8 cellular contexts compared by ENCODE assay signal in the genomic region with DNA sequence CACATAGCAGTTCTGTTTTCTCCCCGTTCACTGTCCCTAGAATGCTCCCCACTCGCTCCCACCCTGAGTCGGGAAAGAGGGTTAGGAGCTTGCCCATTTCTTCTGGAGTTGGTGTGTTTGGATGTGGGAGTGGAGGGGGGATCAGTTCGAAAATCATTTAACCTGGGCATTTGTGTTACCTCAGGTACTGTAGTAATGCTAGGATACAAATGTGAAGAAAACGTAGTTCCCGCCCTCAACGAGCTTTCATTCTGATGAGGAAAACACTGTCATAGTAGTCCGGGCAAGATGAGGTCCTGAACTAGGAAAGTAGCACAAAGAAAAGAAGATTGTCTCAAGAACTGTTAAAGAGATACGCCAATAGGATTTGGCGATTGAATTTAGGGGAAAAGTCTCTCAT. TPM values are rescaled to one million over a fixed set of nuclear protein-coding genes. Genes with fewer than 3 reads are reported as not detected.
DNase-seq lines count a peak whose midpoint lies in the region; ATAC-seq, FAIRE-seq and TF ChIP-seq lines count a peak whose summit lies in the region.

No MANE protein-coding gene starts in this region.

- peak overlapping the region; percentile 95 for H3K9ac ChIP-seq in astrocyte (ENCODE audit: low read length)

- H3K9me3 Mint-ChIP-seq in activated naive CD4-positive, alpha-beta T cell treated with anti-CD3 and anti-CD28 coated beads, Interleukin-2, amount 50 U/mL, for 24 hours: no peaks in the 10 kb centered on the region
- H3K9me3 Mint-ChIP-seq in astrocyte (ENCODE audit: unreplicated experiment) (no peaks in the 10 kb centered on the region), type B pancreatic cell (no peaks in the 10 kb centered on the region)

- peaks cover 63% of the 10 kb centered on the region for H3K4me1 Mint-ChIP-seq in activated naive CD4-positive, alpha-beta T cell treated with anti-CD3 and anti-CD28 coated beads, Interleukin-2, amount 50 U/mL, for 24 hours
- H3K4me1 Mint-ChIP-seq in astrocyte (ENCODE audit: low read depth, unreplicated experiment): peaks cover 20% of the 10 kb centered on the region
- H3K4me1 Mint-ChIP-seq in type B pancreatic cell (ENCODE audit: unreplicated experiment): peaks cover 26% of the 10 kb centered on the region

- H3K27ac Mint-ChIP-seq in activated naive CD4-positive, alpha-beta T cell treated with anti-CD3 and anti-CD28 coated beads, Interleukin-2, amount 50 U/mL, for 24 hours: peak overlapping the region; percentile 100
- H3K27ac Mint-ChIP-seq in astrocyte (ENCODE audit: unreplicated experiment): peak overlapping the region; percentile 94
- peak overlapping the region; percentile 91 for H3K27ac Mint-ChIP-seq in type B pancreatic cell

- intact Hi-C loops in left colon (cut with DNase I, micrococcal nuclease): no loop called here

- ATAC-seq in left colon (peak; percentile 21), GM18909 (IDR thresholded peaks at IDR 0.05; ENCODE audit: poor library complexity, unreplicated experiment) (no peak), HG03442 (IDR thresholded peaks at IDR 0.05; ENCODE audit: unreplicated experiment) (no peak)

- peak overlapping the region; percentile 75 for H3K27ac ChIP-seq in astrocyte (ENCODE audit: low read depth, low read length)

- FAIRE-seq in astrocyte (lab: Jason Lieb, UNC): no peak

- no peaks in the 10 kb centered on the region for H3K27me3 ChIP-seq in astrocyte (ENCODE audit: insufficient read depth, low read length)

- peaks cover 16% of the 10 kb centered on the region for H3K4me1 ChIP-seq in astrocyte (ENCODE audit: insufficient read depth, low read length)

- H3K4me2 ChIP-seq in astrocyte (ENCODE audit: low read length): peak overlapping the region; percentile 93

- no peak for TF ChIP-seq CTCF in astrocyte (IDR thresholded peaks at IDR 0.05; ENCODE audit: insufficient read depth, low read depth, low read length)
- TF ChIP-seq CTCF in type B pancreatic cell (conservative IDR thresholded peaks at IDR 0.05): no peak

- H3K79me2 ChIP-seq in astrocyte (ENCODE audit: insufficient read depth, low read length): peaks cover 61% of the 10 kb centered on the region

- peaks cover 16% of the 10 kb centered on the region for H4K20me1 ChIP-seq in astrocyte (ENCODE audit: insufficient read depth, low read length)

- peaks cover 44% of the 10 kb centered on the region for H3K36me3 ChIP-seq in astrocyte (ENCODE audit: insufficient read depth, low read length)

- peak overlapping the region; percentile 100 for H3K4me3 Mint-ChIP-seq in activated naive CD4-positive, alpha-beta T cell treated with anti-CD3 and anti-CD28 coated beads, Interleukin-2, amount 50 U/mL, for 24 hours
- peak overlapping the region; percentile 98 for H3K4me3 Mint-ChIP-seq in astrocyte (ENCODE audit: unreplicated experiment)
- H3K4me3 Mint-ChIP-seq in type B pancreatic cell: peak overlapping the region; percentile 99

- H3K36me3 Mint-ChIP-seq in activated naive CD4-positive, alpha-beta T cell treated with anti-CD3 and anti-CD28 coated beads, Interleukin-2, amount 50 U/mL, for 24 hours: peaks cover 48% of the 10 kb centered on the region
- H3K36me3 Mint-ChIP-seq in astrocyte (ENCODE audit: low read depth, unreplicated experiment) (peaks cover 25% of the 10 kb centered on the region), type B pancreatic cell (peaks cover 63% of the 10 kb centered on the region)

- peak overlapping the region; percentile 92 for H2AFZ ChIP-seq in astrocyte (ENCODE audit: low read depth, low read length)

- no peak for DNase-seq in activated naive CD4-positive, alpha-beta T cell treated with anti-CD3 and anti-CD28 coated beads, Interleukin-2, amount 50 U/mL, for 16 hours
- DNase-seq in astrocyte (ENCODE audit: low read depth) (no peak), left colon (peak in 1 of 2 donors; percentile 11), type B pancreatic cell (ENCODE audit: extremely low spot score, unreplicated experiment) (no peak), NCI-H510A (lab: John Stamatoyannopoulos, UW) (no peak)

- peak overlapping the region; percentile 98 for H3K4me3 ChIP-seq in astrocyte (ENCODE audit: insufficient read depth, low read depth, low read length)

- no peaks in the 10 kb centered on the region for H3K27me3 Mint-ChIP-seq in activated naive CD4-positive, alpha-beta T cell treated with anti-CD3 and anti-CD28 coated beads, Interleukin-2, amount 50 U/mL, for 24 hours
- H3K27me3 Mint-ChIP-seq in astrocyte (ENCODE audit: low read depth, unreplicated experiment): no peaks in the 10 kb centered on the region
- no peaks in the 10 kb centered on the region for H3K27me3 Mint-ChIP-seq in type B pancreatic cell

- no peaks in the 10 kb centered on the region for H3K9me3 ChIP-seq in astrocyte (ENCODE audit: insufficient read depth, low read depth, low read length)

RNA-seq across cellular contexts. Expression of a gene that starts 0.5 kb away (rescaled TPM):
- total RNA-seq in astrocyte (45.2 and 46.5 TPM in 2 replicates), left colon (100 to 1,000 TPM; 215 to 252 TPM), type B pancreatic cell (ENCODE audit: low replicate concordance) (67.9 and 97.2 TPM in 2 replicates)

RNA-seq across cellular contexts. Expression of a gene that starts 0.7 kb away (rescaled TPM):
- total RNA-seq in astrocyte (68.1 and 68.9 TPM in 2 replicates), left colon (10 to 100 TPM; 49.1 to 65.1 TPM), type B pancreatic cell (ENCODE audit: low replicate concordance) (80.0 and 84.9 TPM in 2 replicates)

RNA-seq across cellular contexts. Expression of a gene that starts 13.1 kb away (rescaled TPM):
- total RNA-seq in astrocyte (24.3 and 27.7 TPM in 2 replicates), left colon (10 to 100 TPM; 13.5 to 13.9 TPM), type B pancreatic cell (ENCODE audit: low replicate concordance) (27.4 and 31.2 TPM in 2 replicates)

RNA-seq across cellular contexts. Expression of a gene that starts 13.4 kb away (rescaled TPM):
- total RNA-seq in astrocyte (1.0 and 1.3 TPM in 2 replicates), left colon (under 1 TPM; 0.92 to 0.98 TPM), type B pancreatic cell (ENCODE audit: low replicate concordance) (3.1 and 5.5 TPM in 2 replicates)
